ENCODE assay signal across 12 cellular contexts in the genomic region with DNA sequence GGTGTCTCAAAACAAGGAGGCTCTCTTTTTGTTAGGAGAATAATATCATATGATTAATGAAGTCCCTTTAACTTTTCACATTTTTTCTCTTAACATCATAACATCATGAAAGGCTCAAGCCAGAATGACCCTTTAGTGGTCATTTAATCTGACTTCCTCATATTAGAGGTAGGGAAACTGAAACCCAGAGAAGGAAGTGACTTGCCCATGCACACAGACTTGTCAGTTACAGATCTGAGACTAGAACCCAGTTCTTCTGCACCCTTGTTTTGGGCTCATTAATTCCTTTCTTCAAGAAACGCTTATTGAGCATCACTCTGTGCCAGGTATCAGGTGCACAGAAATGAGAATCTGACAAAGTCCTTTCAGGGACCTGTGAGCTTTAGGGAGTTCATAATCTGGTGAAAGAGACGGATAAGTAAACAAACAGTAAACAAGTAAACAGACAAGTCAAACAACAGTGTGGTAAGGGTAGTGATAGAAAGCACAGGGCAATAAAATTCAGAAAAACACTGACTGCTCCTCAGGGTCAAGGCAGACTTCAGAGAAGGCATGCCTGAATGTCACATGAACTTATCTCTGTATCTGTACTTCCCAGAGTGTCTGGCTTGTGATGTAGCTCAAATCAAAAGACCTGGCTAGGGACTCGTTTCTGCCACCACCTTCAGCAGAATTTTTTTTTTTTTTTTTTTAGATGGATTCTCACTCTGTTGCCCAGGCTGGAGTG. TPM values are rescaled to one million over a fixed set of nuclear protein-coding genes. Genes with fewer than 3 reads are reported as not detected.
DNase-seq lines count a peak whose midpoint lies in the region; ATAC-seq and TF ChIP-seq lines count a peak whose summit lies in the region.
"Had no signal": no experiment of that assay in that cellular context is flagged by ENCODE, and none has a peak within 500 bp of the region (broad histone marks: within the 10 kb centered on the region; RNA-seq: fewer than 3 reads in every experiment).

No MANE protein-coding gene starts in this region.

- H3K36me3 ChIP-seq in uterus = no peaks in the 10 kb centered on the region
- H3K36me3 ChIP-seq in transverse colon = no peaks in the 10 kb centered on the region

- no peak for TF ChIP-seq CTCF in GM10248 (IDR thresholded peaks at IDR 0.05; ENCODE audit: control extremely low read depth, extremely low read depth, low read depth, missing control alignments)
- TF ChIP-seq CTCF in uterus (IDR thresholded peaks at IDR 0.05) = no peak
- TF ChIP-seq CTCF in transverse colon (IDR thresholded peaks at IDR 0.05) = no peak

- H3K9me3 ChIP-seq in uterus (no peaks in the 10 kb centered on the region), transverse colon (no peaks in the 10 kb centered on the region)

- CTCF ChIA-PET in GM10248 (lab: Yijun Ruan, JAX) = interaction anchor here (0.8 kb wide), 1 partner anchor 9 kb away, joined by 3 read pairs; no protein-coding TSS in a partner anchor

- DNase-seq in GM10248 (ENCODE audit: extremely low spot score) (peak; percentile 63), SK-N-DZ (ENCODE audit: low spot score) (peak; percentile 25), uterus (no peak), KG1 (lab: John Stamatoyannopoulos, UW) (no peak), NCI-H82 treated with DMSO at 0.1 percent for 48 hours (lab: John Stamatoyannopoulos, UW; ENCODE audit: unreplicated experiment) (no peak), transverse colon (no peak)
- DNase-seq: activated naive CD8-positive, alpha-beta T cell treated with anti-CD3 and anti-CD28 coated beads for 36 hours; CD4-positive, alpha-beta T cell; NCI-H187 treated with DMSO at 0.1 percent for 48 hours; T-helper 2 cell had no signal

- no peak for TF ChIP-seq EP300 in transverse colon (IDR thresholded peaks at IDR 0.05; ENCODE audit: low read depth)

- H3K27ac ChIP-seq in uterus (no peak overlapping the region), transverse colon (no peak overlapping the region)

- intact Hi-C loops in uterus (cut with DNase I; ENCODE audit: low total_unique reads) (no loop called here), transverse colon (cut with DNase I; ENCODE audit: low total_unique reads) (no loop called here)

- TF ChIP-seq POLR2A in uterus (IDR thresholded peaks at IDR 0.05) = no peak
- no peak for TF ChIP-seq POLR2A in transverse colon (IDR thresholded peaks at IDR 0.05)

- H3K27me3 ChIP-seq in uterus (no peaks in the 10 kb centered on the region), transverse colon (no peaks in the 10 kb centered on the region)

- H3K4me1 ChIP-seq in uterus = no peaks in the 10 kb centered on the region
- no peaks in the 10 kb centered on the region for H3K4me1 ChIP-seq in transverse colon

- POLR2A ChIA-PET in GM10248 (lab: Yijun Ruan, JAX) = no interaction called here

- ATAC-seq in GM19455 (IDR thresholded peaks at IDR 0.05; ENCODE audit: unreplicated experiment) (peak; percentile 62), HG03103 (IDR thresholded peaks at IDR 0.05; ENCODE audit: low read depth, unreplicated experiment) (peak; percentile 81)

- 42 to 57% methylated on average over 2 to 3 of the region's 3 CpGs for WGBS in transverse colon (ENCODE audit: low coverage in 1 of 2), 2 donors

- H3K4me3 ChIP-seq in uterus (no peak overlapping the region), transverse colon (no peak overlapping the region)

- in situ Hi-C loops in transverse colon (cut with MboI; ENCODE audit: low pct_ligation_motif_present in 1 of 4, low pct_unique_long_range_greater_than_20kb in 1 of 4, low sequenced_read_pairs in 3 of 4) = no loop called here

RNA-seq across cellular contexts. Expression of a gene that starts 38.3 kb away (rescaled TPM):
- polyA plus RNA-seq in SK-N-DZ (2014; cell fraction: cytosol; rRNA removed) = 97.1 and 101 TPM in 2 replicates
- polyA plus RNA-seq in SK-N-DZ (2014; cell fraction: nucleus; rRNA removed) = 51.2 and 62.5 TPM in 2 replicates
- total RNA-seq in uterus = 100 to 1,000 TPM in 3 of 4 donors, 10 to 100 TPM in 1; 94.0 to 122 (median 108) TPM
- total RNA-seq in transverse colon = 10 to 100 TPM; 56.1 to 82.1 (median 65.4) TPM

RNA-seq across cellular contexts. Expression of a gene that starts 59.5 kb away (rescaled TPM):
- 14.5 and 15.4 TPM in 2 replicates for polyA plus RNA-seq in SK-N-DZ (2014; cell fraction: cytosol; rRNA removed)
- 11.7 and 22.5 TPM in 2 replicates for polyA plus RNA-seq in SK-N-DZ (2014; cell fraction: nucleus; rRNA removed)
- total RNA-seq in uterus (100 to 1,000 TPM in 2 of 4 donors, 10 to 100 TPM in 2; 30.7 to 133 (median 81.1) TPM), transverse colon (10 to 100 TPM; 43.8 to 74.0 (median 59.9) TPM)

Comparison
In these comparisons a context has a peak if more than half of its experiments do, and no peak if none do; other contexts are left out.
1. DNase-seq: peak in GM10248 (single experiment) and SK-N-DZ (single experiment); none in uterus (0 of 2), KG1 (single experiment), NCI-H82 treated with DMSO at 0.1 percent for 48 hours (single experiment) and transverse colon (single experiment).